Comparison of ENCODE assay signal across 1 cellular context in genomic region chr6:150271501-150272263, GRCh38.
TF ChIP-seq lines count a peak whose summit lies in the region.

No MANE protein-coding gene starts in this region.

TF ChIP-seq in K562, 482 proteins besides CTCF, POLR2A, EP300 and RAD21 (continued from another document and continues in another):
- TF ChIP-seq, protein P1, sequence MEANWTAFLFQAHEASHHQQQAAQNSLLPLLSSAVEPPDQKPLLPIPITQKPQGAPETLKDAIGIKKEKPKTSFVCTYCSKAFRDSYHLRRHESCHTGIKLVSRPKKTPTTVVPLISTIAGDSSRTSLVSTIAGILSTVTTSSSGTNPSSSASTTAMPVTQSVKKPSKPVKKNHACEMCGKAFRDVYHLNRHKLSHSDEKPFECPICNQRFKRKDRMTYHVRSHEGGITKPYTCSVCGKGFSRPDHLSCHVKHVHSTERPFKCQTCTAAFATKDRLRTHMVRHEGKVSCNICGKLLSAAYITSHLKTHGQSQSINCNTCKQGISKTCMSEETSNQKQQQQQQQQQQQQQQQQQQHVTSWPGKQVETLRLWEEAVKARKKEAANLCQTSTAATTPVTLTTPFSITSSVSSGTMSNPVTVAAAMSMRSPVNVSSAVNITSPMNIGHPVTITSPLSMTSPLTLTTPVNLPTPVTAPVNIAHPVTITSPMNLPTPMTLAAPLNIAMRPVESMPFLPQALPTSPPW (CRISPR knock-in tag; IDR thresholded peaks at IDR 0.05) = peak; percentile 67
- TF ChIP-seq SMAD4 (CRISPR knock-in tag; conservative IDR thresholded peaks at IDR 0.05) (peak; percentile 84), TAL1 (IDR thresholded peaks at IDR 0.05) (peak; percentile 98), CBFA2T2 (conservative IDR thresholded peaks at IDR 0.05) (peak; percentile 96), CTBP1 (IDR thresholded peaks at IDR 0.05; ENCODE audit: borderline replicate concordance) (peak; percentile 71), FOXJ2 (tag; IDR thresholded peaks at IDR 0.05) (no peak), KLF1 (tag; IDR thresholded peaks at IDR 0.05) (peak; percentile 71; the same call in 1 of the 2 replicates), MTA1 (IDR thresholded peaks at IDR 0.05; ENCODE audit: borderline replicate concordance) (peak; percentile 76; the same call in 1 of the 2 replicates), TEAD4 (IDR thresholded peaks at IDR 0.05; ENCODE audit: low read length) (peak; percentile 98), TEAD4 (CRISPR knock-in tag; IDR thresholded peaks at IDR 0.05; ENCODE audit: borderline replicate concordance) (no peak), JUNB (CRISPR knock-in tag; conservative IDR thresholded peaks at IDR 0.05) (peak; percentile 73), MTF1 (CRISPR knock-in tag; IDR thresholded peaks at IDR 0.05; ENCODE audit: borderline replicate concordance) (no peak), BCOR (IDR thresholded peaks at IDR 0.05) (peak; percentile 85), SAP30 (IDR thresholded peaks at IDR 0.05; ENCODE audit: borderline replicate concordance, insufficient read depth, low read depth, low read length, poor library complexity, severe bottlenecking) (no peak), PML (IDR thresholded peaks at IDR 0.05; ENCODE audit: low read length) (peak; percentile 99), NFXL1 (CRISPR knock-in tag; IDR thresholded peaks at IDR 0.05) (peak; percentile 3; the same call in 1 of the 2 replicates), HSF4 (CRISPR knock-in tag; IDR thresholded peaks at IDR 0.05; ENCODE audit: borderline replicate concordance) (peak; percentile 18; the same call in 1 of the 2 replicates), PHTF2 (CRISPR knock-in tag; IDR thresholded peaks at IDR 0.05) (no peak; the same call in 1 of the 2 replicates), SRSF1 (IDR thresholded peaks at IDR 0.05; ENCODE audit: low read depth, low read length) (no peak), ZBTB17 (CRISPR knock-in tag; IDR thresholded peaks at IDR 0.05) (peak; percentile 71), RUNX1 (IDR thresholded peaks at IDR 0.05; ENCODE audit: low read depth) (peak; percentile 98), TOE1 (IDR thresholded peaks at IDR 0.05; ENCODE audit: borderline replicate concordance) (peak; percentile 26; the same call in 1 of the 2 replicates), TOE1 (CRISPR knock-in tag; IDR thresholded peaks at IDR 0.05; ENCODE audit: borderline replicate concordance, low read depth) (no peak), ATF2 (CRISPR knock-in tag; IDR thresholded peaks at IDR 0.05) (no peak), CHD4 (IDR thresholded peaks at IDR 0.05; ENCODE audit: insufficient read depth, insufficient replicate concordance, low read depth, low read length, poor library complexity, severe bottlenecking) (no peak), ZNF124 (CRISPR knock-in tag; IDR thresholded peaks at IDR 0.05) (no peak), ESRRB (CRISPR knock-in tag; IDR thresholded peaks at IDR 0.05; ENCODE audit: borderline replicate concordance) (no peak), MEF2D (tag; conservative IDR thresholded peaks at IDR 0.05; ENCODE audit: low read depth) (peak; percentile 69), ELF4 (CRISPR knock-in tag; IDR thresholded peaks at IDR 0.05) (peak; percentile 19; the same call in 1 of the 2 replicates), TGIF2 (CRISPR knock-in tag; IDR thresholded peaks at IDR 0.05) (no peak), CHD1 (IDR thresholded peaks at IDR 0.05; ENCODE audit: low read length) (peak; percentile 46), MBD2 (IDR thresholded peaks at IDR 0.05; ENCODE audit: borderline replicate concordance, low read depth) (peak; percentile 88)
- TF ChIP-seq, protein P2, sequence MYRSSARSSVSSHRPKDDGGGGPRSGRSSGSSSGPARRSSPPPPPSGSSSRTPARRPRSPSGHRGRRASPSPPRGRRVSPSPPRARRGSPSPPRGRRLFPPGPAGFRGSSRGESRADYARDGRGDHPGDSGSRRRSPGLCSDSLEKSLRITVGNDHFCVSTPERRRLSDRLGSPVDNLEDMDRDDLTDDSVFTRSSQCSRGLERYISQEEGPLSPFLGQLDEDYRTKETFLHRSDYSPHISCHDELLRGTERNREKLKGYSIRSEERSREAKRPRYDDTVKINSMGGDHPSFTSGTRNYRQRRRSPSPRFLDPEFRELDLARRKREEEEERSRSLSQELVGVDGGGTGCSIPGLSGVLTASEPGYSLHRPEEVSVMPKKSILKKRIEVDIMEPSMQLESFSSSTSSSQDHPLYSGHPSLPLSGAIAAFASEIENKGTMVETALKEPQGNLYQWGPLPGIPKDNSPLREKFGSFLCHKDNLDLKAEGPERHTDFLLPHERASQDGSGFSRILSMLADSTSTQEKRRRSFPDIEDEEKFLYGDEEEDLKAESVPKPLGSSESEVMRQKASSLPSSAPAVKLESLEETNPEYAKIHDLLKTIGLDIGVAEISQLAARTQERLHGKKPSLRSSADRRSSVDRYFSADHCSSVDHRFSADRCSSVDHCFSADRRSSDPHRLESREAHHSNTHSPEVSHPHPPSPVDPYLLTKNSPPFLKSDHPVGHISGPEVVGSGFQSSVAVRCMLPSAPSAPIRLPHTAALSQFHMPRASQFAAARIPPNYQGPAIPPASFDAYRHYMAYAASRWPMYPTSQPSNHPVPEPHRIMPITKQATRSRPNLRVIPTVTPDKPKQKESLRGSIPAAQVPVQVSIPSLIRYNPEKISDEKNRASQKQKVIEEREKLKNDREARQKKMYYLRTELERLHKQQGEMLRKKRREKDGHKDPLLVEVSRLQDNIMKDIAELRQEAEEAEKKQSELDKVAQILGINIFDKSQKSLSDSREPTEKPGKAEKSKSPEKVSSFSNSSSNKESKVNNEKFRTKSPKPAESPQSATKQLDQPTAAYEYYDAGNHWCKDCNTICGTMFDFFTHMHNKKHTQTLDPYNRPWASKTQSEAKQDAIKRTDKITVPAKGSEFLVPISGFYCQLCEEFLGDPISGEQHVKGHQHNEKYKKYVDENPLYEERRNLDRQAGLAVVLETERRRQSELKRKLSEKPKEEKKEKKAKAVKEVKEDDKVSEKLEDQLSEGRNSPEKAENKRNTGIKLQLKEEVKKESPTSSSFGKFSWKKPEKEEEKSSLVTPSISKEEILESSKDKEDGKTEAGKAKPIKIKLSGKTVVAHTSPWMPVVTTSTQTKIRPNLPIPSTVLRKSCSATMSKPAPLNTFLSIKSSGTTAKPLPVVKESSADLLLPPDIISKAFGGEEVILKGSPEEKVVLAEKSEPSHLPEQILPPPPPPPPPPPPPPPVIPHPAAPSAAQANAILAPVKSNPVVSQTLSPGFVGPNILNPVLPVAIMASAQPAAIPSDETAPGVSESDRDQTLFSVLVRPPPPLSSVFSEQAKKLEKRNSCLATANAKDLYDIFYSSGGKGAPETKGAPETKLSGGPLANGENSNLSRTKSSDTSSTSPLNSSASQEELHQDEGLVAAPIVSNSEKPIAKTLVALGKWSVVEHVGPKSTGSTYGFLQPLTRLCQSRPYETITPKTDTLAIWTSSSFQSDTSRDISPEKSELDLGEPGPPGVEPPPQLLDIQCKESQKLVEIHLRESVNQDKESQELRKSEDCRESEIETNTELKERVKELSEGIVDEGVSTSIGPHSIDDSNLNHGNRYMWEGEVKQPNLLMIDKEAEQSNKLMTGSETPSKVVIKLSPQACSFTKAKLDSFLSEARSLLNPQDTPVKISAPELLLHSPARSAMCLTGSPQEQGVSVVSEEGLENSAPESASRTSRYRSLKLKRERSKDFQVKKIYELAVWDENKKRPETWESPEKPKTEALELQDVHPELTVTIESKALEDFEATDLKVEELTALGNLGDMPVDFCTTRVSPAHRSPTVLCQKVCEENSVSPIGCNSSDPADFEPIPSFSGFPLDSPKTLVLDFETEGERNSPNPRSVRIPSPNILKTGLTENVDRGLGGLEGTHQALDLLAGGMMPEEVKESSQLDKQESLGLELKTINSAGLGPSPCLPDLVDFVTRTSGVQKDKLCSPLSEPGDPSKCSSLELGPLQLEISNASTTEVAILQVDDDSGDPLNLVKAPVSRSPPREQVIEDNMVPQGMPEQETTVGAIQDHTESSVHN (IDR thresholded peaks at IDR 0.05; ENCODE audit: borderline replicate concordance in 1 of 2, low read depth in 1 of 2) = peak in 1 of 2 experiments; percentile 87; a peak in 2 of 4 replicates
- TF ChIP-seq, protein P3, sequence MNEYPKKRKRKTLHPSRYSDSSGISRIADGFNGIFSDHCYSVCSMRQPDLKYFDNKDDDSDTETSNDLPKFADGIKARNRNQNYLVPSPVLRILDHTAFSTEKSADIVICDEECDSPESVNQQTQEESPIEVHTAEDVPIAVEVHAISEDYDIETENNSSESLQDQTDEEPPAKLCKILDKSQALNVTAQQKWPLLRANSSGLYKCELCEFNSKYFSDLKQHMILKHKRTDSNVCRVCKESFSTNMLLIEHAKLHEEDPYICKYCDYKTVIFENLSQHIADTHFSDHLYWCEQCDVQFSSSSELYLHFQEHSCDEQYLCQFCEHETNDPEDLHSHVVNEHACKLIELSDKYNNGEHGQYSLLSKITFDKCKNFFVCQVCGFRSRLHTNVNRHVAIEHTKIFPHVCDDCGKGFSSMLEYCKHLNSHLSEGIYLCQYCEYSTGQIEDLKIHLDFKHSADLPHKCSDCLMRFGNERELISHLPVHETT (CRISPR knock-in tag; conservative IDR thresholded peaks at IDR 0.05 in 1 of 2, IDR thresholded peaks at IDR 0.05 in 1 of 2) = peak in 1 of 2 experiments; percentile 94; a peak in 2 of 4 replicates
- TF ChIP-seq, protein P4, sequence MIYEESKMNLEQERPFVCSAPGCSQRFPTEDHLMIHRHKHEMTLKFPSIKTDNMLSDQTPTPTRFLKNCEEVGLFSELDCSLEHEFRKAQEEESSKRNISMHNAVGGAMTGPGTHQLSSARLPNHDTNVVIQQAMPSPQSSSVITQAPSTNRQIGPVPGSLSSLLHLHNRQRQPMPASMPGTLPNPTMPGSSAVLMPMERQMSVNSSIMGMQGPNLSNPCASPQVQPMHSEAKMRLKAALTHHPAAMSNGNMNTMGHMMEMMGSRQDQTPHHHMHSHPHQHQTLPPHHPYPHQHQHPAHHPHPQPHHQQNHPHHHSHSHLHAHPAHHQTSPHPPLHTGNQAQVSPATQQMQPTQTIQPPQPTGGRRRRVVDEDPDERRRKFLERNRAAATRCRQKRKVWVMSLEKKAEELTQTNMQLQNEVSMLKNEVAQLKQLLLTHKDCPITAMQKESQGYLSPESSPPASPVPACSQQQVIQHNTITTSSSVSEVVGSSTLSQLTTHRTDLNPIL (CRISPR knock-in tag; IDR thresholded peaks at IDR 0.05) = 0 out of 2 replicates have a peak, but pooled peaks have one; percentile 10
- TF ChIP-seq, protein P5, sequence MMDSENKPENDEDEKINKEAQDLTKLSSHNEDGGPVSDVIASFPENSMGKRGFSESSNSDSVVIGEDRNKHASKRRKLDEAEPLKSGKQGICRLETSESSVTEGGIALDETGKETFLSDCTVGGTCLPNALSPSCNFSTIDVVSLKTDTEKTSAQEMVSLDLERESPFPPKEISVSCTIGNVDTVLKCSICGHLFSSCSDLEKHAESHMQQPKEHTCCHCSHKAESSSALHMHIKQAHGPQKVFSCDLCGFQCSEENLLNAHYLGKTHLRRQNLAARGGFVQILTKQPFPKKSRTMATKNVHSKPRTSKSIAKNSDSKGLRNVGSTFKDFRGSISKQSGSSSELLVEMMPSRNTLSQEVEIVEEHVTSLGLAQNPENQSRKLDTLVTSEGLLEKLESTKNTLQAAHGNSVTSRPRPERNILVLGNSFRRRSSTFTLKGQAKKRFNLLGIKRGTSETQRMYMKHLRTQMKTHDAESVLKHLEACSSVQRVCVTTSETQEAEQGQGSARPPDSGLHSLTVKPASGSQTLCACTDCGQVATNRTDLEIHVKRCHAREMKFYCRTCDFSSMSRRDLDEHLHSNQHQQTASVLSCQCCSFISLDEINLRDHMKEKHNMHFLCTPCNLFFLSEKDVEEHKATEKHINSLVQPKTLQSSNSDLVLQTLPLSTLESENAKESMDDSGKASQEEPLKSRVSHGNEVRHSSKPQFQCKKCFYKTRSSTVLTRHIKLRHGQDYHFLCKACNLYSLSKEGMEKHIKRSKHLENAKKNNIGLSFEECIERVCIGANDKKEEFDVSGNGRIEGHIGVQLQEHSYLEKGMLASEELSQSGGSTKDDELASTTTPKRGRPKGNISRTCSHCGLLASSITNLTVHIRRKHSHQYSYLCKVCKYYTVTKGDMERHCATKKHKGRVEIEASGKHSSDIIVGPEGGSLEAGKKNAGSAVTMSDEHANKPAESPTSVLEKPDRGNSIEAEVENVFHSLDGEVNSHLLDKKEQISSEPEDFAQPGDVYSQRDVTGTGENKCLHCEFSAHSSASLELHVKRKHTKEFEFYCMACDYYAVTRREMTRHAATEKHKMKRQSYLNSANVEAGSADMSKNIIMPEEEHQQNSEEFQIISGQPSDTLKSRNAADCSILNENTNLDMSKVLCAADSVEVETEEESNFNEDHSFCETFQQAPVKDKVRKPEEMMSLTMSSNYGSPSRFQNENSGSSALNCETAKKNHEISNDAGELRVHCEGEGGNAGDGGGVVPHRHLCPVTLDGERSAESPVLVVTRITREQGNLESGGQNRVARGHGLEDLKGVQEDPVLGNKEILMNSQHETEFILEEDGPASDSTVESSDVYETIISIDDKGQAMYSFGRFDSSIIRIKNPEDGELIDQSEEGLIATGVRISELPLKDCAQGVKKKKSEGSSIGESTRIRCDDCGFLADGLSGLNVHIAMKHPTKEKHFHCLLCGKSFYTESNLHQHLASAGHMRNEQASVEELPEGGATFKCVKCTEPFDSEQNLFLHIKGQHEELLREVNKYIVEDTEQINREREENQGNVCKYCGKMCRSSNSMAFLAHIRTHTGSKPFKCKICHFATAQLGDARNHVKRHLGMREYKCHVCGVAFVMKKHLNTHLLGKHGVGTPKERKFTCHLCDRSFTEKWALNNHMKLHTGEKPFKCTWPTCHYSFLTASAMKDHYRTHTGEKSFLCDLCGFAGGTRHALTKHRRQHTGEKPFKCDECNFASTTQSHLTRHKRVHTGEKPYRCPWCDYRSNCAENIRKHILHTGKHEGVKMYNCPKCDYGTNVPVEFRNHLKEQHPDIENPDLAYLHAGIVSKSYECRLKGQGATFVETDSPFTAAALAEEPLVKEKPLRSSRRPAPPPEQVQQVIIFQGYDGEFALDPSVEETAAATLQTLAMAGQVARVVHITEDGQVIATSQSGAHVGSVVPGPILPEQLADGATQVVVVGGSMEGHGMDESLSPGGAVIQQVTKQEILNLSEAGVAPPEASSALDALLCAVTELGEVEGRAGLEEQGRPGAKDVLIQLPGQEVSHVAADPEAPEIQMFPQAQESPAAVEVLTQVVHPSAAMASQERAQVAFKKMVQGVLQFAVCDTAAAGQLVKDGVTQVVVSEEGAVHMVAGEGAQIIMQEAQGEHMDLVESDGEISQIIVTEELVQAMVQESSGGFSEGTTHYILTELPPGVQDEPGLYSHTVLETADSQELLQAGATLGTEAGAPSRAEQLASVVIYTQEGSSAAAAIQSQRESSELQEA (IDR thresholded peaks at IDR 0.05; ENCODE audit: low read depth) = no peak
